ENCODE assay signal across 8 cellular contexts in the genomic region with DNA sequence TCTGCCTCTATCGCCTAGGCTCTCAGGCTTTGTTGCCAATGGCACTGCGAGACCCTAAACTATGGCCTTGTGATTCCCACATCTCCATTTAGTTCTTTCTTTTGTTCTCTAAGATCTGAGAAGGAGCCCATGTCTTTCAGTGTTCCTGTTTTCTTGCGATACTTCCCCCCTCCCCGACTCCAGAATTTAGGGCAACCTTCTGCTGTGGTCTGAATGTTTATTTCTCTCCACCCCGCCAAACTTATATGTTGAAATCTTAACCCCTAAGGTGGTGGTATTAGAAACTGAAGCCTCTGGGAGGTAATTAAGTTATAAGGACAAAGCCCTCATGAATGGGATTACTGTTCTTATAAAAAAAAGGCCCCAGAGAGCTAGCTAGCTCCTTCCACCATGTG. TPM values are rescaled to one million over a fixed set of nuclear protein-coding genes. Genes with fewer than 3 reads are reported as not detected.
DNase-seq lines count a peak whose midpoint lies in the region; ATAC-seq and TF ChIP-seq lines count a peak whose summit lies in the region.

No MANE protein-coding gene starts in this region.

- no peak overlapping the region for H3K4ac ChIP-seq in neuronal stem cell (ENCODE audit: low read length)

- no peak overlapping the region for H2BK15ac ChIP-seq in neuronal stem cell (ENCODE audit: low read length)

- ATAC-seq in GM18868 (IDR thresholded peaks at IDR 0.05; ENCODE audit: unreplicated experiment) = no peak

- H2BK120ac ChIP-seq in neuronal stem cell (ENCODE audit: low read depth, low read length) = no peak overlapping the region

- peak overlapping the region; percentile 13 for H3K4me2 ChIP-seq in neuronal stem cell (ENCODE audit: insufficient read depth, low read length, poor library complexity, severe bottlenecking)

- no peaks in the 10 kb centered on the region for H3K36me3 Mint-ChIP-seq in CD8-positive, alpha-beta memory T cell

- H3K14ac ChIP-seq in neuronal stem cell (ENCODE audit: low read length) = no peak overlapping the region

- peaks cover 23% of the 10 kb centered on the region for H3K4me1 ChIP-seq in CD8-positive, alpha-beta memory T cell (ENCODE audit: insufficient read depth, low read length)
- H3K4me1 ChIP-seq in neuronal stem cell (ENCODE audit: control insufficient read depth in 2 of 2, insufficient read depth in 1 of 2, low read depth in 1 of 2, low read length in 2 of 2) (peaks cover 14 to 15% of the 10 kb centered on the region in 2 donors), A673 (ENCODE audit: insufficient read depth, low read length, poor library complexity, severe bottlenecking) (no peaks in the 10 kb centered on the region)

- no peaks in the 10 kb centered on the region for H3K36me3 ChIP-seq in CD8-positive, alpha-beta memory T cell (ENCODE audit: insufficient read depth, low read length)
- H3K36me3 ChIP-seq in neuronal stem cell (replicated peaks in 1 of 2; ENCODE audit: control insufficient read depth in 2 of 2, insufficient read depth in 2 of 2, low read length in 2 of 2) = no peaks in the 10 kb centered on the region
- no peaks in the 10 kb centered on the region for H3K36me3 ChIP-seq in A673 (ENCODE audit: insufficient read depth, low read length, poor library complexity, severe bottlenecking)

- no peak overlapping the region for H3K9ac ChIP-seq in neuronal stem cell (ENCODE audit: low read depth, low read length, poor library complexity)

- no peak overlapping the region for H2BK12ac ChIP-seq in neuronal stem cell (ENCODE audit: low read length)

- H3K27ac ChIP-seq in CD8-positive, alpha-beta memory T cell (ENCODE audit: low read depth, low read length) = peak overlapping the region; percentile 60
- peak overlapping the region in 54 of 59 donors; percentile 14 to 88 (median 72) for H3K27ac ChIP-seq in dorsolateral prefrontal cortex
- peak overlapping the region; percentile 76 for H3K27ac ChIP-seq in neuronal stem cell (replicated peaks; ENCODE audit: low read length)
- H3K27ac ChIP-seq in A673 (ENCODE audit: low read depth, low read length, poor library complexity, severe bottlenecking) = no peak overlapping the region

- H3K4me3 Mint-ChIP-seq in CD8-positive, alpha-beta memory T cell = peak overlapping the region; percentile 57 to 89 (median 83)

- TF ChIP-seq CTCF in dorsolateral prefrontal cortex (IDR thresholded peaks at IDR 0.05 in 54 of 56, conservative IDR thresholded peaks at IDR 0.05 in 2 of 56; ENCODE audit: low read depth in 1 of 56, partially characterized antibody in 56 of 56) (peak in 2 of 56 donors; percentile 3 to 4), A673 (conservative IDR thresholded peaks at IDR 0.05; ENCODE audit: low read depth, low read length) (no peak)

- H3K9me3 ChIP-seq in CD8-positive, alpha-beta memory T cell (ENCODE audit: low read length) = no peaks in the 10 kb centered on the region
- no peaks in the 10 kb centered on the region for H3K9me3 ChIP-seq in neuronal stem cell (replicated peaks in 1 of 2; ENCODE audit: control insufficient read depth in 2 of 2, insufficient read depth in 1 of 2, low read depth in 1 of 2, low read length in 2 of 2)
- H3K9me3 ChIP-seq in A673 (ENCODE audit: low read depth, low read length, poor library complexity, severe bottlenecking) = no peaks in the 10 kb centered on the region

- no peaks in the 10 kb centered on the region for H3K79me1 ChIP-seq in neuronal stem cell (ENCODE audit: low read depth, low read length)

- H4K91ac ChIP-seq in neuronal stem cell (ENCODE audit: low read depth, low read length, poor library complexity) = no peak overlapping the region

- H3K27me3 ChIP-seq in CD8-positive, alpha-beta memory T cell (ENCODE audit: insufficient read depth, low read length, poor library complexity, severe bottlenecking) = no peaks in the 10 kb centered on the region
- H3K27me3 ChIP-seq in dorsolateral prefrontal cortex (no peaks in the 10 kb centered on the region), neuronal stem cell (ENCODE audit: control insufficient read depth in 3 of 3, insufficient read depth in 3 of 3, low read depth in 1 of 3, low read length in 3 of 3) (no peaks in the 10 kb centered on the region), A673 (replicated peaks; ENCODE audit: insufficient read depth, low read depth, low read length, poor library complexity) (no peaks in the 10 kb centered on the region)

- no CpG with 5 or more reads among the region's 5 CpGs for WGBS in neuronal stem cell (ENCODE audit: extremely low coverage in 2 of 2, insufficient read length in 2 of 2, insufficient replicate concordance in 1 of 2), 2 donors

- H3K27ac Mint-ChIP-seq in CD8-positive, alpha-beta memory T cell = peak overlapping the region; percentile 85 to 97 (median 92)

- POLR2A ChIA-PET in CD8-positive, alpha-beta memory T cell (lab: Charles Lee) = interaction anchor here (1.0 to 1.6 kb wide), 2 partner anchors 61 to 163 kb away, joined by 3 to 15 read pairs; a partner anchor contains a TSS
- POLR2A ChIA-PET in A673 (lab: Charles Lee; ENCODE audit: low non-redundant PET) = no interaction called here

- peak overlapping the region; percentile 53 for H3K4me3 ChIP-seq in CD8-positive, alpha-beta memory T cell (ENCODE audit: low read length)
- H3K4me3 ChIP-seq in dorsolateral prefrontal cortex (peak overlapping the region in 57 of 59 donors; percentile 14 to 67 (median 48)), neuronal stem cell (ENCODE audit: low read length in 2 of 2) (peak overlapping the region in 1 of 2 donors; percentile 46), A673 (ENCODE audit: low read depth, low read length, poor library complexity, severe bottlenecking) (no peak overlapping the region)

- intact Hi-C loops in dorsolateral prefrontal cortex (cut with DNase I) (loop anchor here (1.0 to 5.0 kb wide), 3 partner anchors 60 to 162 kb away; a partner anchor contains a TSS), A673 (cut with micrococcal nuclease; ENCODE audit: unreplicated experiment) (no loop called here)

- no peak for DNase-seq in CD8-positive, alpha-beta memory T cell
- DNase-seq in NCI-H82 treated with DMSO at 0.1 percent for 48 hours (lab: John Stamatoyannopoulos, UW; ENCODE audit: unreplicated experiment) (peak; percentile 73), dorsolateral prefrontal cortex (no peak), neuronal stem cell (ENCODE audit: low spot score) (no peak), glomerular visceral epithelial cell (ENCODE audit: extremely low spot score) (no peak), A673 (ENCODE audit: low spot score) (no peak)
- no peak for DNase-seq in stimulated activated CD8-positive, alpha-beta memory T cell treated with anti-CD3 and anti-CD28 coated beads, Interleukin-4, amount 100 ng/mL, for 48 hours

- peak overlapping the region; percentile 86 for H2AFZ ChIP-seq in neuronal stem cell (ENCODE audit: low read length)

- no peak overlapping the region for H3K23ac ChIP-seq in neuronal stem cell (ENCODE audit: low read depth, low read length, poor library complexity)

- no peak overlapping the region for H2BK5ac ChIP-seq in neuronal stem cell (ENCODE audit: low read length)

- peak overlapping the region; percentile 21 for H4K8ac ChIP-seq in neuronal stem cell (ENCODE audit: low read depth, low read length)

- peaks cover 20 to 32% (median 29%) of the 10 kb centered on the region in 3 donors for H3K4me1 Mint-ChIP-seq in CD8-positive, alpha-beta memory T cell

- no peaks in the 10 kb centered on the region for H3K27me3 Mint-ChIP-seq in CD8-positive, alpha-beta memory T cell

- H3K18ac ChIP-seq in neuronal stem cell (ENCODE audit: low read length) = peak overlapping the region; percentile 54

- H2AK5ac ChIP-seq in neuronal stem cell (ENCODE audit: low read depth, low read length) = no peak overlapping the region

- CTCF ChIA-PET in CD8-positive, alpha-beta memory T cell (lab: Charles Lee) = no interaction called here
- CTCF ChIA-PET in A673 (lab: Charles Lee) = no interaction called here

- peaks cover 0 to 2% (median 0%) of the 10 kb centered on the region in 5 donors for H3K9me3 Mint-ChIP-seq in CD8-positive, alpha-beta memory T cell

- BruUV-seq in A673 (replicated peaks; lab: Mats Ljungman, UMichigan) = no TSS peak

RNA-seq across cellular contexts. Expression of a gene that starts 6.4 kb away (rescaled TPM):
- total RNA-seq in CD8-positive, alpha-beta memory T cell = not detected
- not detected for polyA plus RNA-seq in CD8-positive, alpha-beta memory T cell
- total RNA-seq in dorsolateral prefrontal cortex = 1 to 10 TPM in 93 of 120 experiments, under 1 TPM in 27; 0.21 to 6.0 (median 1.5) TPM
- polyA plus RNA-seq in neuronal stem cell (2013, experiment 1 of 2) = not detected
- 0.01 TPM for polyA plus RNA-seq in neuronal stem cell (2013, experiment 2 of 2)
- 0.61 and 0.75 TPM in 2 replicates for total RNA-seq in A673 (2021)
